1 cellular context compared by ENCODE assay signal in genomic region chr10:97335188-97335619, GRCh38.
TF ChIP-seq lines count a peak whose summit lies in the region.

No MANE protein-coding gene starts in this region.

TF ChIP-seq in GM12878, 131 proteins besides CTCF, POLR2A, EP300 and RAD21:
- no peak for TF ChIP-seq SMC3 (IDR thresholded peaks at IDR 0.05; ENCODE audit: borderline replicate concordance, low read length)
- no peak for TF ChIP-seq IKZF2 (IDR thresholded peaks at IDR 0.05)
- TF ChIP-seq MYB (IDR thresholded peaks at IDR 0.05; ENCODE audit: borderline replicate concordance, low read depth, low read length): no peak
- TF ChIP-seq MAX (IDR thresholded peaks at IDR 0.05; ENCODE audit: low read depth, low read length): no peak
- TF ChIP-seq GATAD2B (conservative IDR thresholded peaks at IDR 0.05; ENCODE audit: low read depth): no peak
- TF ChIP-seq ZNF217 (IDR thresholded peaks at IDR 0.05): 0 out of 2 replicates have a peak, but pooled peaks have one; percentile 67
- no peak for TF ChIP-seq RELB (IDR thresholded peaks at IDR 0.05; ENCODE audit: low read depth)
TF ChIP-seq in GM12878: peak in this region for 1.
